In the genomic region with DNA sequence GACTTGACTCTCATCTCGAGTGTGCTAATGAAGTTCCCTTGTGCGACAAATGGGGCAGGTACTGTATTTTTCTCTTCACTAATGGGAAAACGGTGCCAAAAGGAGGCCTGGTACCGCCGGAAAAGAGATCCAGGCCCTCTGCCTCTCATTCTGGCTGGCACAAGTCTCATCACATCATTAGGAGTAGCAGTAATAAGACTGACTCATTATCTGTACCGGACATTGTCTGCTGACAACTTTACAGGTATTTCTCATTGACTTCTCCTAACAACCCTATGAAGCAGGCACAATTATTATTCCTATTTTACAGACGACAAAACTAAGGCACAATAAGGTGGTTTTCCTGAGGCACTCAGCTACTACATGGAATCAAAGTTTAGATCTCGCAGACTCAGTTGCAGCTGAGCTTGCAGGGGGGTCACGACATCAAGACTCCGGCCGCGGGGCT, we compare ENCODE assay signal across 8 cellular contexts. TPM values are rescaled to one million over a fixed set of nuclear protein-coding genes. Genes with fewer than 3 reads are reported as not detected.
DNase-seq lines count a peak whose midpoint lies in the region; FAIRE-seq and TF ChIP-seq lines count a peak whose summit lies in the region.

No MANE protein-coding gene starts in this region.

- no peak for TF ChIP-seq POLR2A in adrenal gland (IDR thresholded peaks at IDR 0.05)

- TF ChIP-seq CTCF in adrenal gland (IDR thresholded peaks at IDR 0.05) (peak in 1 of 6 experiments; percentile 13), smooth muscle cell (IDR thresholded peaks at IDR 0.05; ENCODE audit: borderline replicate concordance, insufficient read depth, poor library complexity, severe bottlenecking) (no peak), D721Med (IDR thresholded peaks at IDR 0.05; ENCODE audit: insufficient read depth, missing control alignments) (no peak)

- H3K9me3 ChIP-seq in KOPT-K1 (ENCODE audit: insufficient read depth, low read length, poor library complexity, severe bottlenecking) (no peaks in the 10 kb centered on the region), adrenal gland (replicated peaks in 1 of 3) (no peaks in the 10 kb centered on the region), smooth muscle cell (replicated peaks; ENCODE audit: low read depth) (no peaks in the 10 kb centered on the region)

- H3K4me3 ChIP-seq in adrenal gland (peak overlapping the region; percentile 40 to 97 (median 70)), iPS-11a (ENCODE audit: low read depth, low read length) (peak overlapping the region; percentile 69), smooth muscle cell (peak overlapping the region; percentile 96)

- H3K4me2 ChIP-seq in smooth muscle cell: peak overlapping the region; percentile 92

- H3K27ac ChIP-seq in KOPT-K1 (ENCODE audit: low read depth, low read length, poor library complexity, severe bottlenecking) (peak overlapping the region; percentile 64), adrenal gland (peak overlapping the region; percentile 66 to 96 (median 86)), smooth muscle cell (ENCODE audit: low read depth) (peak overlapping the region; percentile 98)

- no peaks in the 10 kb centered on the region for H3K27me3 ChIP-seq in adrenal gland
- H3K27me3 ChIP-seq in smooth muscle cell (ENCODE audit: low read depth): no peaks in the 10 kb centered on the region

- peaks cover 13% of the 10 kb centered on the region for H4K20me1 ChIP-seq in smooth muscle cell (ENCODE audit: low read depth)

- FAIRE-seq in D721Med (lab: Jason Lieb, UNC): no peak

- H3K36me3 ChIP-seq in KOPT-K1 (ENCODE audit: insufficient read depth, low read length): no peaks in the 10 kb centered on the region; the same call in 1 of the 2 replicates
- peaks cover 0 to 11% of the 10 kb centered on the region in 2 donors for H3K36me3 ChIP-seq in adrenal gland (replicated peaks in 1 of 2)
- H3K36me3 ChIP-seq in smooth muscle cell (ENCODE audit: low read depth): no peaks in the 10 kb centered on the region

- intact Hi-C loops in adrenal gland (cut with DNase I): no loop called here

- peak overlapping the region; percentile 92 for H3K9ac ChIP-seq in smooth muscle cell (ENCODE audit: low read depth)

- H2AFZ ChIP-seq in smooth muscle cell (ENCODE audit: low read depth): peak overlapping the region; percentile 76

- H3K4me1 ChIP-seq in adrenal gland (replicated peaks in 1 of 2): peaks cover 19 to 52% of the 10 kb centered on the region in 2 donors
- H3K4me1 ChIP-seq in smooth muscle cell (ENCODE audit: low read depth): peaks cover 26% of the 10 kb centered on the region

- H3F3A ChIP-seq in smooth muscle cell (ENCODE audit: low read depth): peaks cover 11% of the 10 kb centered on the region

- peaks cover 52% of the 10 kb centered on the region for H3K79me2 ChIP-seq in smooth muscle cell (ENCODE audit: low read depth)

- 1 to 2% (median 2%) methylated on average over 12 of the region's 12 CpGs for WGBS in adrenal gland, 4 donors
- WGBS in smooth muscle cell (ENCODE audit: low lambda C conversion rate): 6% methylated on average over 12 of the region's 12 CpGs

- DNase-seq in NCI-H2081 (lab: John Stamatoyannopoulos, UW): peak; percentile 33 to 70
- DNase-seq in NCI-H2081 treated with DMSO at 0.1 percent for 48 hours (lab: John Stamatoyannopoulos, UW): no peak
- peak in 2 of 7 donors; percentile 11 to 40 for DNase-seq in adrenal gland
- DNase-seq in smooth muscle cell (lab: John Stamatoyannopoulos, UW; ENCODE audit: unreplicated experiment): no peak
- no peak for DNase-seq in SKM-1 treated with dmso at 0.1 percent for 144 hours (lab: John Stamatoyannopoulos, UW; ENCODE audit: unreplicated experiment)
- no peak for DNase-seq in D721Med (ENCODE audit: insufficient read length, low spot score)

RNA-seq across cellular contexts. Expression of gene APPL2, which starts 0.7 kb away (rescaled TPM):
- total RNA-seq in adrenal gland: 100 to 1,000 TPM in 2 of 8 donors, 10 to 100 TPM in 6; 46.4 to 122 (median 60.4) TPM
- polyA plus RNA-seq in adrenal gland: 10 to 100 TPM; 15.9 to 48.3 (median 17.2) TPM
- 19.8 and 32.8 TPM in 2 replicates for total RNA-seq in smooth muscle cell
- 17.7 and 22.4 TPM in 2 replicates for polyA plus RNA-seq in smooth muscle cell

Comparison
In these comparisons a context has a peak if more than half of its experiments do, and no peak if none do; other contexts are left out.
1. DNase-seq: peak in NCI-H2081 (2 of 2); none in NCI-H2081 treated with DMSO at 0.1 percent for 48 hours (single experiment), smooth muscle cell (single experiment), SKM-1 treated with dmso at 0.1 percent for 144 hours (single experiment) and D721Med (single experiment).
2. Peak in every context shown above with its lines, with median percentiles within 50 percentile points of each other: H3K27ac ChIP-seq and H3K4me3 ChIP-seq.